9 cellular contexts compared by ENCODE assay signal in the genomic region with DNA sequence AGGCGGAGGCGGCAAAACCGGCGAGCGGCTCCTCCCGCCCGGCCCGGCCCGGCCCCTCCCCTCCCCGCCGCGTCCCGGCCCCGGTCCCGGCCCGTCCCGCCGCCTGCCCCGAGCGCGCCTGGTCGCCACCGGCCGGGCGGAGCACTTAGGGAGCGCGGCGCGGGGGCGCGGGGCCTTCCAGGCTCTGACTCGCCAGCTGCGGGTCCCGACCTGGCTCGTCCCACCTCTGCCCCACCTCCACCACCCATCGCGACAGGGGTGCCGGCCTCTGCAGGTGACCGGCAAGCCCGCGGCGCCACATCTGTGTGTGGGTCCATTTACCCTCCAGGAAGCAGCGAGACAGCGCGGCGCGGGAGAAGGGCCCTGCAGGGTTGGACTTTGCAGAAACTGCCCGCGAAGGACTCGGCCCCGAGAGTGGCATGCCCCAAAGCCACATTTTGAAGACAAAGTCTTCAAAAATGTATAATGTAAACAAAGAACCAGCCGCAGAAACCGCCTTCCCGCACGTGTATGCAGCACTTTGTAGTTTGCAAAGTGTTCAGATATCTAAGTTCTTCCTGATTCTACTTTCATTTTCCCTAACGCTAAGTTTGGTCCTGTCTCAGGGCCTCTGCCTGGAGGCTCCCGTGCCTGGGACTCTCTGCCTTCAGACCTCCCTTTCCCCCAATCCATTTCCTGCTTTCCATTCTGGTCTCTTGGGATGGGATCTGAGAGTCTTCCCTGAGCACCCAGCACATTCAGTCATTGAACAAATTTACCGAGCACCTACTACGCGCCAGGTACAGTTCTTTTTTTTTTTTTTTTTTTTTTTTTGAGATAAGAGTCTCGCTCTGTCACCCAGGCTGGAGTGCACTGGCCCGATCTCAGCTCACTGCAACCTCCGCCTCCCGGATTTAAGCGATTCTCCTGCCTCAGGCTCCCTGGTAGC. TPM values are rescaled to one million over a fixed set of nuclear protein-coding genes. Genes with fewer than 3 reads are reported as not detected.
DNase-seq lines count a peak whose midpoint lies in the region; ATAC-seq, FAIRE-seq and TF ChIP-seq lines count a peak whose summit lies in the region.
"Had no signal": no experiment of that assay in that cellular context is flagged by ENCODE, and none has a peak within 500 bp of the region (broad histone marks: within the 10 kb centered on the region; RNA-seq: fewer than 3 reads in every experiment).

A gene (minus strand): TSS at position 40 of the 928 bp plus-strand sequence. CDS start 19,158 bp downstream, outside the sequence.

- H4K20me1 ChIP-seq in neural progenitor cell (ENCODE audit: low read depth) = no peaks in the 10 kb centered on the region

- no peaks in the 10 kb centered on the region for H3K36me3 Mint-ChIP-seq in neural progenitor cell

- no peaks in the 10 kb centered on the region for H3K27me3 ChIP-seq in foreskin keratinocyte
- H3K27me3 ChIP-seq in neural progenitor cell = peaks cover 48% of the 10 kb centered on the region
- H3K27me3 ChIP-seq in suprapubic skin = no peaks in the 10 kb centered on the region

- TF ChIP-seq EP300 in suprapubic skin (IDR thresholded peaks at IDR 0.05) = no peak

- H3K4me3 Mint-ChIP-seq in neural progenitor cell = peak within 1 kb of the TSS; percentile 76

- DNase-seq in DMS 273 (lab: John Stamatoyannopoulos, UW; ENCODE audit: unreplicated experiment) (peak; percentile 70), DMS 273 treated with DMSO at 0.1 percent for 48 hours (lab: John Stamatoyannopoulos, UW) (no peak), RCC 7860 (ENCODE audit: low spot score) (peak; percentile 83), activated gamma-delta T cell treated with Interleukin-2 at 50 U/mL for 16 hours (peak; percentile 35), foreskin keratinocyte (peak; percentile 19 to 37), neural progenitor cell (ENCODE audit: low spot score) (peak; percentile 57), suprapubic skin (ENCODE audit: low spot score in 2 of 2) (peak; percentile 66 to 86)

- no peaks in the 10 kb centered on the region for H3K9me3 ChIP-seq in neural progenitor cell (ENCODE audit: low read depth)
- no peaks in the 10 kb centered on the region for H3K9me3 ChIP-seq in suprapubic skin

- H3K36me3 ChIP-seq in neural progenitor cell = no peaks in the 10 kb centered on the region
- H3K36me3 ChIP-seq in suprapubic skin = no peaks in the 10 kb centered on the region

- TF ChIP-seq POLR2A in suprapubic skin (IDR thresholded peaks at IDR 0.05) = no peak

- no peak for TF ChIP-seq CTCF in foreskin keratinocyte (conservative IDR thresholded peaks at IDR 0.05)
- no peak for TF ChIP-seq CTCF in neural progenitor cell (IDR thresholded peaks at IDR 0.05)
- no peak for TF ChIP-seq CTCF in suprapubic skin (IDR thresholded peaks at IDR 0.05)

- H3K9me3 Mint-ChIP-seq in neural progenitor cell = no peaks in the 10 kb centered on the region

- H3K27ac ChIP-seq in foreskin keratinocyte (no peak within 1 kb of the TSS), neural progenitor cell (no peak within 1 kb of the TSS), suprapubic skin (peak within 1 kb of the TSS; percentile 88)

- no peak within 1 kb of the TSS for H3K27ac Mint-ChIP-seq in neural progenitor cell

- peak; percentile 57 for FAIRE-seq in RCC 7860 (lab: Jason Lieb, UNC)
- FAIRE-seq: A204.1 had no signal

- H3K4me1 Mint-ChIP-seq in neural progenitor cell = peaks cover 10% of the 10 kb centered on the region

- H3F3A ChIP-seq in neural progenitor cell (ENCODE audit: low read depth) = peaks cover 14% of the 10 kb centered on the region

- H3K79me2 ChIP-seq in neural progenitor cell (ENCODE audit: low read depth) = no peaks in the 10 kb centered on the region

- no peak within 1 kb of the TSS for H3K9ac ChIP-seq in neural progenitor cell

- H2AFZ ChIP-seq in neural progenitor cell (replicated peaks) = peak within 1 kb of the TSS; percentile 94

- no peaks in the 10 kb centered on the region for H3K4me1 ChIP-seq in foreskin keratinocyte
- H3K4me1 ChIP-seq in neural progenitor cell = peaks cover 6% of the 10 kb centered on the region
- H3K4me1 ChIP-seq in suprapubic skin = peaks cover 17% of the 10 kb centered on the region

- peaks cover 32% of the 10 kb centered on the region for H3K27me3 Mint-ChIP-seq in neural progenitor cell (ENCODE audit: insufficient read depth, low read depth)

- 20% methylated on average over 23 of the region's 65 CpGs for WGBS in suprapubic skin

- H3K4me3 ChIP-seq in neural progenitor cell (peak within 1 kb of the TSS; percentile 59), suprapubic skin (peak within 1 kb of the TSS; percentile 82)

- peak within 1 kb of the TSS; percentile 96 for H3K4me2 ChIP-seq in neural progenitor cell

- ATAC-seq in HG03097 (IDR thresholded peaks at IDR 0.05; ENCODE audit: low FRiP score, unreplicated experiment) (peak; percentile 41), foreskin keratinocyte (peak; percentile 54)

RNA-seq across cellular contexts. Expression of the gene that starts here (rescaled TPM):
- 10.8 and 12.2 TPM in 2 replicates for total RNA-seq in foreskin keratinocyte
- polyA plus RNA-seq in foreskin keratinocyte = 9.7 and 10.5 TPM in 2 replicates
- 0.30 and 0.40 TPM in 2 replicates for total RNA-seq in neural progenitor cell (ENCODE audit: low replicate concordance)
- total RNA-seq in suprapubic skin = 10 to 100 TPM; 11.6 to 23.8 (median 15.0) TPM

Comparison
In these comparisons a context has a peak if more than half of its experiments do, and no peak if none do; other contexts are left out.
1. Peak in DNase-seq, H3K4me3 ChIP-seq and H3K4me2 ChIP-seq in neural progenitor cell; RNA of the gene not detected or under 1 TPM.